10 cellular contexts compared by ENCODE assay signal in the genomic region with DNA sequence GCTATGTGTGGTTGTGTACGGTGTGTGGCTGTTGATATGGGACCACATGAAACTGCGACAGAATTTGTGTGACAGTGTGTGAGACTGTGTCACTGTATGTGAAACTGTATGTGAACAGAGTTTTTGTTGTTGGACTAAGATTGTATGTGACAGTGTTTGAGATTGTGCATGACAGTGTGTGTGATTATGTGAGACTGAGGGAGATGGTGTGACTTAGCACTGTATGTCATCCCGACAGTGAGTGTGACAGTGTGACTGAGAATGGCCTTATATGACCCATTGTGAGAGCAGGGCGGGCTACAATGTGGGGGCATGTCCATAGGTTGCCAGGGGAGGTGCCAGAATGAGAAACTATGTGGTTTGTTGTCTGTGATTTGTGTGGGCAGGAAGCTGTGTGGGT. TPM values are rescaled to one million over a fixed set of nuclear protein-coding genes. Genes with fewer than 3 reads are reported as not detected.
A peak's percentile ranks its signal among the peaks of the same experiment; 100 is the strongest.
DNase-seq lines count a peak whose midpoint lies in the region; TF ChIP-seq lines count a peak whose summit lies in the region.
"Had no signal": no experiment of that assay in that cellular context is flagged by ENCODE, and none has a peak within 500 bp of the region (broad histone marks: within the 10 kb centered on the region; RNA-seq: fewer than 3 reads in every experiment).

No MANE protein-coding gene starts in this region.

- H3K9me3 Mint-ChIP-seq in T-helper 1 cell treated with Interleukin-12 subunit alpha and Interleukin-12 subunit beta and Interleukin-4 antibody, amounts not matched to agents 30 μg/mL and 1 μg/mL, for 36 hours = peaks cover 73% of the 10 kb centered on the region

- H3K4me3 ChIP-seq in WI38 (ENCODE audit: low read depth, low read length) = peak overlapping the region; percentile 88
- peak overlapping the region; percentile 82 for H3K4me3 ChIP-seq in fibroblast of the aortic adventitia (ENCODE audit: low read depth, low read length)
- H3K4me3 ChIP-seq in skeletal muscle satellite cell (ENCODE audit: low read length) = peak overlapping the region; percentile 93

- H3K4me3 Mint-ChIP-seq in T-helper 1 cell treated with Interleukin-12 subunit alpha and Interleukin-12 subunit beta and Interleukin-4 antibody, amounts not matched to agents 30 μg/mL and 1 μg/mL, for 36 hours = peak overlapping the region; percentile 83

- H3K27ac Mint-ChIP-seq in T-helper 1 cell treated with Interleukin-12 subunit alpha and Interleukin-12 subunit beta and Interleukin-4 antibody, amounts not matched to agents 30 μg/mL and 1 μg/mL, for 36 hours = no peak overlapping the region

- peaks cover 12% of the 10 kb centered on the region for H3K4me1 ChIP-seq in skeletal muscle satellite cell (ENCODE audit: control insufficient read depth, insufficient read depth, low read length)

- TF ChIP-seq CTCF in WI38 (IDR thresholded peaks at IDR 0.05; ENCODE audit: low read depth, low read length) (no peak), fibroblast of the aortic adventitia (IDR thresholded peaks at IDR 0.05; ENCODE audit: insufficient read depth, low read length) (no peak)

- H3K27me3 Mint-ChIP-seq in T-helper 1 cell treated with Interleukin-12 subunit alpha and Interleukin-12 subunit beta and Interleukin-4 antibody, amounts not matched to agents 30 μg/mL and 1 μg/mL, for 36 hours (ENCODE audit: low read depth) = no peaks in the 10 kb centered on the region

- no peak for DNase-seq in T-helper 1 cell
- DNase-seq in fibroblast of the aortic adventitia (ENCODE audit: low read depth) = no peak
- no peak for DNase-seq in AG08395 (ENCODE audit: low spot score)
- DNase-seq in NCI-H2227 (lab: John Stamatoyannopoulos, UW; ENCODE audit: unreplicated experiment) = no peak
- DNase-seq in HCEC 1CT = no peak
- DNase-seq: occipital lobe had no signal

- no peaks in the 10 kb centered on the region for H3K27me3 ChIP-seq in skeletal muscle satellite cell (ENCODE audit: control insufficient read depth, insufficient read depth, low read length)
- H3K27me3 ChIP-seq: SJSA1 had no signal

- peaks cover 12% of the 10 kb centered on the region for H3K9me3 ChIP-seq in skeletal muscle satellite cell (replicated peaks; ENCODE audit: low read length)

- H3K36me3 ChIP-seq in skeletal muscle satellite cell (ENCODE audit: insufficient read depth, low read length) = peaks cover 31% of the 10 kb centered on the region

- H3K4me2 ChIP-seq in skeletal muscle satellite cell (ENCODE audit: low read length) = peak overlapping the region; percentile 88

- peaks cover 14% of the 10 kb centered on the region for H3K4me1 Mint-ChIP-seq in T-helper 1 cell treated with Interleukin-12 subunit alpha and Interleukin-12 subunit beta and Interleukin-4 antibody, amounts not matched to agents 30 μg/mL and 1 μg/mL, for 36 hours (ENCODE audit: low read depth)

- H3K36me3 Mint-ChIP-seq in T-helper 1 cell treated with Interleukin-12 subunit alpha and Interleukin-12 subunit beta and Interleukin-4 antibody, amounts not matched to agents 30 μg/mL and 1 μg/mL, for 36 hours (ENCODE audit: low read depth) = peaks cover 50% of the 10 kb centered on the region

- peak overlapping the region; percentile 96 for H3K9ac ChIP-seq in skeletal muscle satellite cell (ENCODE audit: low read depth, low read length)

RNA-seq across cellular contexts. Expression of gene ZNF583, which starts 0.9 kb away (rescaled TPM):
- 8.3 and 12.1 TPM in 2 replicates for total RNA-seq in fibroblast of the aortic adventitia (ENCODE audit: low replicate concordance)
- total RNA-seq in skeletal muscle satellite cell (2012; rRNA removed) = 2.3 and 4.4 TPM in 2 replicates

RNA-seq across cellular contexts. Expression of gene ZNF582, which starts 11.7 kb away (rescaled TPM):
- 1.4 and 5.4 TPM in 2 replicates for total RNA-seq in fibroblast of the aortic adventitia (ENCODE audit: low replicate concordance)
- total RNA-seq in skeletal muscle satellite cell (2012; rRNA removed) = 1.8 and 2.8 TPM in 2 replicates
